Comparison of ENCODE assay signal across 19 cellular contexts in the genomic region with DNA sequence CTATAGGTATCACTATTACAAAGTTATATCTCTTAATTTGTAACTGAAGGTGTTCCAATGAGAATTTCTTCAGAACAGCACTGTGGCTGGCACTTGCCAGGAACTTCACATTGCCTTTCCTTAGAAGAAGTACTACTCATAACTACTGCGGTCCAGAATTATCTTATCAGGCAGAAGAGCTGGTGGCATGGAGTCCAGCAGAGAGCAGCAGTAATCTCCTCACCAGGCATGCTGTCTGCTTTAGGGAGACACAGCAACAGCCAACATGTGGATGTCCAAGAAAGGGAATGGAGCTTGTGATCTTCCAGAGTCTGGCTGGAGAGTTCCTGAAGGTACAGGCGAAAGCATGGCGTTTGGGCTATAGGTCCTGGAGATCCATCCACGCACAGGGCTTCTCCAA.
A peak's percentile ranks its signal among the peaks of the same experiment; 100 is the strongest.
DNase-seq lines count a peak whose midpoint lies in the region; ATAC-seq and TF ChIP-seq lines count a peak whose summit lies in the region.
"Had no signal": no experiment of that assay in that cellular context is flagged by ENCODE, and none has a peak within 500 bp of the region (broad histone marks: within the 10 kb centered on the region; RNA-seq: fewer than 3 reads in every experiment).

No MANE protein-coding gene starts in this region.

- 88% methylated on average over 4 of the region's 4 CpGs for WGBS in right cardiac atrium
- 86 to 89% methylated on average over 4 of the region's 4 CpGs for WGBS in heart right ventricle, 2 donors

- TF ChIP-seq CTCF in heart right ventricle (IDR thresholded peaks at IDR 0.05), result no peak

- intact Hi-C loops in right cardiac atrium (cut with DNase I) (no loop called here), heart right ventricle (cut with DNase I) (no loop called here)

- H3K4me3 Mint-ChIP-seq in activated naive CD4-positive, alpha-beta T cell treated with anti-CD3 and anti-CD28 coated beads, Interleukin-2, amount 10 ng/mL, durations not matched to agents 7 days and 5 days, result no peak overlapping the region
- H3K4me3 Mint-ChIP-seq: CD4-positive, CD25-positive, alpha-beta regulatory T cell; GM23338 had no signal

- no peaks in the 10 kb centered on the region for H3K9me3 ChIP-seq in right cardiac atrium (ENCODE audit: control insufficient read depth, low read length)
- no peaks in the 10 kb centered on the region for H3K9me3 ChIP-seq in heart right ventricle
- H3K9me3 ChIP-seq: A549 had no signal

- H3K4me3 ChIP-seq in right cardiac atrium (ENCODE audit: low read length) (no peak overlapping the region), heart right ventricle (no peak overlapping the region)
- H3K4me3 ChIP-seq: A549, GM23338 had no signal

- H3K27me3 ChIP-seq in right cardiac atrium (ENCODE audit: control insufficient read depth, insufficient read depth) (no peaks in the 10 kb centered on the region), heart right ventricle (no peaks in the 10 kb centered on the region)

- no peaks in the 10 kb centered on the region for H3K36me3 ChIP-seq in heart right ventricle

- H3K4me1 ChIP-seq in right cardiac atrium (ENCODE audit: control insufficient read depth, insufficient read depth, low read length) (peaks cover 4% of the 10 kb centered on the region), heart right ventricle (peaks cover 0 to 17% (median 0%) of the 10 kb centered on the region in 9 donors)
- H3K4me1 ChIP-seq: A549 had no signal

- H3K27ac ChIP-seq in right cardiac atrium (ENCODE audit: low read length), result no peak overlapping the region
- no peak overlapping the region for H3K27ac ChIP-seq in heart right ventricle
- no peak overlapping the region for H3K27ac ChIP-seq in caudate nucleus (ENCODE audit: low read depth, low read length)
- H3K27ac ChIP-seq: A549 had no signal

- H3K27ac Mint-ChIP-seq in activated naive CD4-positive, alpha-beta T cell treated with anti-CD3 and anti-CD28 coated beads, Interleukin-2, amount 10 ng/mL, durations not matched to agents 7 days and 5 days, result no peak overlapping the region
- H3K27ac Mint-ChIP-seq: CD4-positive, CD25-positive, alpha-beta regulatory T cell; GM23338 had no signal

- H3K27me3 Mint-ChIP-seq in activated naive CD4-positive, alpha-beta T cell treated with anti-CD3 and anti-CD28 coated beads, Interleukin-2, amount 10 ng/mL, durations not matched to agents 7 days and 5 days, result no peaks in the 10 kb centered on the region
- H3K27me3 Mint-ChIP-seq: CD4-positive, CD25-positive, alpha-beta regulatory T cell had no signal

- ATAC-seq in right cardiac atrium (peak; percentile 28 to 63), heart right ventricle (no peak), GM18517 (IDR thresholded peaks at IDR 0.05; ENCODE audit: unreplicated experiment) (no peak)
- ATAC-seq: A549, GM23338 had no signal

- no peaks in the 10 kb centered on the region for H3K36me3 Mint-ChIP-seq in activated naive CD4-positive, alpha-beta T cell treated with anti-CD3 and anti-CD28 coated beads, Interleukin-2, amount 10 ng/mL, durations not matched to agents 7 days and 5 days
- H3K36me3 Mint-ChIP-seq: CD4-positive, CD25-positive, alpha-beta regulatory T cell had no signal

- H3K9me3 Mint-ChIP-seq in activated naive CD4-positive, alpha-beta T cell treated with anti-CD3 and anti-CD28 coated beads, Interleukin-2, amount 10 ng/mL, durations not matched to agents 7 days and 5 days, result no peaks in the 10 kb centered on the region
- H3K9me3 Mint-ChIP-seq: CD4-positive, CD25-positive, alpha-beta regulatory T cell; GM23338 had no signal

- no peak for DNase-seq in right cardiac atrium
- DNase-seq in heart right ventricle, result no peak
- DNase-seq in amniotic epithelial cell (ENCODE audit: low read depth), result peak; percentile 57
- DNase-seq in iris pigment epithelial cell (ENCODE audit: low read depth), result peak; percentile 13
- no peak for DNase-seq in activated naive CD4-positive, alpha-beta T cell treated with anti-CD3 and anti-CD28 coated beads, Interleukin-2, amount 10 ng/mL, durations not matched to agents 7 days and 5 days
- no peak for DNase-seq in caudate nucleus (lab: John Stamatoyannopoulos, UW)
- no peak for DNase-seq in D341Med (ENCODE audit: low spot score)
- DNase-seq: Calu3; CD4-positive, CD25-positive, alpha-beta regulatory T cell; DMS79 treated with DMSO at 0.1 percent for 48 hours; GDM1; KG1; MM.1S; NCI-H187 treated with DMSO at 0.1 percent for 48 hours; NCI-H2171 treated with DMSO at 0.1 percent for 48 hours; SIG-M5 had no signal

- CTCF ChIA-PET in activated naive CD4-positive, alpha-beta T cell treated with anti-CD3 and anti-CD28 coated beads, Interleukin-2, amount 10 ng/mL, durations not matched to agents 7 days and 5 days (lab: Charles Lee), result no interaction called here

- H3K4me1 Mint-ChIP-seq in activated naive CD4-positive, alpha-beta T cell treated with anti-CD3 and anti-CD28 coated beads, Interleukin-2, amount 10 ng/mL, durations not matched to agents 7 days and 5 days, result peaks cover 2% of the 10 kb centered on the region
- H3K4me1 Mint-ChIP-seq: CD4-positive, CD25-positive, alpha-beta regulatory T cell; GM23338 had no signal

Comparison
In these comparisons a context has a peak if more than half of its experiments do, and no peak if none do; other contexts are left out.
1. ATAC-seq: peak in right cardiac atrium (2 of 2); none in heart right ventricle (0 of 8) and GM18517 (single experiment).
2. DNase-seq: peak in amniotic epithelial cell (single experiment) and iris pigment epithelial cell (single experiment); none in right cardiac atrium (0 of 3), heart right ventricle (0 of 2), activated naive CD4-positive, alpha-beta T cell treated with anti-CD3 and anti-CD28 coated beads, Interleukin-2, amount 10 ng/mL, durations not matched to agents 7 days and 5 days (single experiment), caudate nucleus (0 of 61) and D341Med (single experiment).